19 cellular contexts compared by ENCODE assay signal in genomic region chr11:76631566-76632308, GRCh38.
"Had no signal": no experiment of that assay in that cellular context is flagged by ENCODE, and none has a peak within 500 bp of the region (broad histone marks: within the 10 kb centered on the region; RNA-seq: fewer than 3 reads in every experiment).

No MANE protein-coding gene starts in this region.

- H3K27ac Mint-ChIP-seq: activated naive CD8-positive, alpha-beta T cell; WTC11 had no signal

- H2AFZ ChIP-seq: parathyroid adenoma had no signal

- H3K27ac ChIP-seq: parathyroid adenoma, testis had no signal

- H3K36me3 Mint-ChIP-seq: activated naive CD8-positive, alpha-beta T cell; WTC11 had no signal

- H3K4me3 ChIP-seq: breast epithelium, esophagus squamous epithelium, left lung, spleen, testis had no signal

- H3K27me3 Mint-ChIP-seq: activated naive CD8-positive, alpha-beta T cell had no signal

- FAIRE-seq: endometrium had no signal

- H3K27me3 ChIP-seq: breast epithelium, esophagus squamous epithelium, left lung, spleen, testis had no signal

- DNase-seq: activated CD4-positive, alpha-beta T cell treated with anti-CD3 and anti-CD28 coated beads, Interleukin-2, amount 50 U/mL, for 1 hour; activated T-cell treated with anti-CD3 and anti-CD28 coated beads, Interleukin-2, amount 50 U/mL, for 1 hour; anterior cingulate cortex; esophagus squamous epithelium; foreskin fibroblast; left lung; midbrain; right cardiac atrium; Right ventricle myocardium superior; SK-N-SH; spleen; stimulated activated CD4-positive, alpha-beta T cell treated with anti-CD3 and anti-CD28 coated beads, Interleukin-1b, Interleukin-23, amount 100 ng/mL, for 48 hours; stimulated activated naive CD4-positive, alpha-beta T cell; testis had no signal

- H3K4me2 ChIP-seq: SK-N-SH had no signal

- H3K9ac ChIP-seq: parathyroid adenoma, SK-N-SH had no signal

- H3K79me2 ChIP-seq: parathyroid adenoma had no signal

- H3K9me3 ChIP-seq: breast epithelium, esophagus squamous epithelium, left lung, SK-N-SH, spleen, testis had no signal

- H3K4me1 ChIP-seq: breast epithelium, parathyroid adenoma had no signal

- ATAC-seq: left lung, right cardiac atrium, WTC11 had no signal

- H3K36me3 ChIP-seq: breast epithelium, esophagus squamous epithelium, left lung, spleen had no signal

- H3K4me3 Mint-ChIP-seq: activated naive CD8-positive, alpha-beta T cell; WTC11 had no signal
